8 cellular contexts compared by ENCODE assay signal in genomic region chr22:17086750-17087149, GRCh38. TPM values are rescaled to one million over a fixed set of nuclear protein-coding genes. Genes with fewer than 3 reads are reported as not detected.
DNase-seq lines count a peak whose midpoint lies in the region; ATAC-seq and TF ChIP-seq lines count a peak whose summit lies in the region.

No MANE protein-coding gene starts in this region.

- H3K4me3 Mint-ChIP-seq in CD8-positive, alpha-beta T cell = peak overlapping the region; percentile 96
- H3K4me3 Mint-ChIP-seq in chondrocyte (ENCODE audit: unreplicated experiment) = peak overlapping the region; percentile 57

- POLR2A ChIA-PET in CD8-positive, alpha-beta T cell (lab: Charles Lee) = interaction anchor here (1.3 to 2.4 kb wide), 7 partner anchors 9 to 85 kb away, joined by 3 to 16 read pairs (median 8); no protein-coding TSS in a partner anchor

- peaks cover 8% of the 10 kb centered on the region for H3K36me3 Mint-ChIP-seq in CD8-positive, alpha-beta T cell
- H3K36me3 Mint-ChIP-seq in chondrocyte (ENCODE audit: low read depth) = no peaks in the 10 kb centered on the region

- intact Hi-C loops in CD8-positive, alpha-beta T cell (cut with DNase I, micrococcal nuclease) = loop anchor here (1.0 to 10.0 kb wide), 6 partner anchors 12 to 688 kb away; partner anchors contain the start of genes ADA2 (in 2 of the 2), BID (in 1 of the 2) and TMEM121B (in 1 of the 2)

- CTCF ChIA-PET in CD8-positive, alpha-beta T cell (lab: Charles Lee) = interaction anchor here (0.7 to 3.7 kb wide), 7 partner anchors 9 to 415 kb away, joined by 3 to 22 read pairs (median 10); no protein-coding TSS in a partner anchor

- H3K27me3 Mint-ChIP-seq in CD8-positive, alpha-beta T cell (ENCODE audit: low read depth) = no peaks in the 10 kb centered on the region
- no peaks in the 10 kb centered on the region for H3K27me3 Mint-ChIP-seq in chondrocyte (ENCODE audit: low read depth)

- H3K27me3 ChIP-seq in CD8-positive, alpha-beta T cell (ENCODE audit: insufficient read depth, low read length) = no peaks in the 10 kb centered on the region
- H3K27me3 ChIP-seq in neutrophil = no peaks in the 10 kb centered on the region
- H3K27me3 ChIP-seq in MG63 = no peaks in the 10 kb centered on the region

- H3K9me3 Mint-ChIP-seq in CD8-positive, alpha-beta T cell = no peaks in the 10 kb centered on the region
- no peaks in the 10 kb centered on the region for H3K9me3 Mint-ChIP-seq in chondrocyte (ENCODE audit: low read depth)

- peaks cover 54% of the 10 kb centered on the region for H3K4me1 ChIP-seq in CD8-positive, alpha-beta T cell (ENCODE audit: insufficient read depth, low read length)
- H3K4me1 ChIP-seq in neutrophil (ENCODE audit: control insufficient read depth in 1 of 2, insufficient read depth in 1 of 2, low read depth in 1 of 2, low read length in 1 of 2) = peaks cover 50 to 65% of the 10 kb centered on the region in 2 experiments

- no peaks in the 10 kb centered on the region for H3K9me3 ChIP-seq in CD8-positive, alpha-beta T cell (ENCODE audit: low read length)
- H3K9me3 ChIP-seq in neutrophil (no peaks in the 10 kb centered on the region), MG63 (no peaks in the 10 kb centered on the region)

- DNase-seq in CD8-positive, alpha-beta T cell = peak in 2 of 7 experiments; percentile 31 to 32
- peak; percentile 26 for DNase-seq in MV-4-11 (lab: John Stamatoyannopoulos, UW)
- DNase-seq in chondrocyte (ENCODE audit: low spot score) = no peak
- DNase-seq in NCI-H2081 (lab: John Stamatoyannopoulos, UW) = no peak
- DNase-seq in MG63 = no peak

- no peaks in the 10 kb centered on the region for H3K36me3 ChIP-seq in CD8-positive, alpha-beta T cell (ENCODE audit: insufficient read depth, low read length)
- H3K36me3 ChIP-seq in neutrophil (peaks cover 19% of the 10 kb centered on the region), MG63 (no peaks in the 10 kb centered on the region)

- ATAC-seq in CD8-positive, alpha-beta T cell = no peak
- no peak for ATAC-seq in HG03280 (IDR thresholded peaks at IDR 0.05; ENCODE audit: unreplicated experiment)
- ATAC-seq in HG03432 (IDR thresholded peaks at IDR 0.05; ENCODE audit: unreplicated experiment) = no peak

- peak overlapping the region; percentile 48 for H3K4me3 ChIP-seq in CD8-positive, alpha-beta T cell (ENCODE audit: low read depth, low read length)
- peak overlapping the region; percentile 93 to 99 for H3K4me3 ChIP-seq in neutrophil (ENCODE audit: low read depth in 1 of 2, low read length in 1 of 2)
- no peak overlapping the region for H3K4me3 ChIP-seq in MG63

- peak overlapping the region; percentile 79 for H3K27ac ChIP-seq in CD8-positive, alpha-beta T cell (ENCODE audit: low read depth, low read length)
- peak overlapping the region; percentile 98 for H3K27ac ChIP-seq in neutrophil

- H3K27ac Mint-ChIP-seq in CD8-positive, alpha-beta T cell = peak overlapping the region; percentile 91
- H3K27ac Mint-ChIP-seq in chondrocyte (ENCODE audit: unreplicated experiment) = no peak overlapping the region

- H3K4me1 Mint-ChIP-seq in CD8-positive, alpha-beta T cell (ENCODE audit: low read depth) = peaks cover 56% of the 10 kb centered on the region
- H3K4me1 Mint-ChIP-seq in chondrocyte (ENCODE audit: low read depth) = peaks cover 23% of the 10 kb centered on the region

- no peak for TF ChIP-seq CTCF in CD8-positive, alpha-beta T cell (IDR thresholded peaks at IDR 0.05)
- no peak for TF ChIP-seq CTCF in chondrocyte (IDR thresholded peaks at IDR 0.05)
- TF ChIP-seq CTCF in neutrophil (IDR thresholded peaks at IDR 0.05) = no peak

RNA-seq across cellular contexts. Expression of gene IL17RA, which starts 1.9 kb away (rescaled TPM):
- 10 to 100 TPM; 20.4 to 24.7 TPM for total RNA-seq in CD8-positive, alpha-beta T cell
- total RNA-seq in chondrocyte = 8.1 to 11.6 TPM (median 10.4 TPM) in 3 replicates
- 3.8 and 4.0 TPM in 2 replicates for total RNA-seq in MG63 (2014; rRNA removed; shearing (Covaris generic); ENCODE audit: low replicate concordance)

RNA-seq across cellular contexts. Expression of gene TMEM121B, which starts 34.4 kb away (rescaled TPM):
- total RNA-seq in CD8-positive, alpha-beta T cell = under 1 TPM in 1 of 2 experiments, not detected in 1; 0.11 TPM
- total RNA-seq in chondrocyte = 0.36 to 0.87 TPM (median 0.59 TPM) in 3 replicates
- not detected in 2 replicates for total RNA-seq in MG63 (2014; rRNA removed; shearing (Covaris generic); ENCODE audit: low replicate concordance)
